ENCODE assay signal across 22 cellular contexts in genomic region chr5:69312459-69313160, GRCh38. TPM values are rescaled to one million over a fixed set of nuclear protein-coding genes. Genes with fewer than 3 reads are reported as not detected.
DNase-seq lines count a peak whose midpoint lies in the region; ATAC-seq, FAIRE-seq and TF ChIP-seq lines count a peak whose summit lies in the region.
"Had no signal": no experiment of that assay in that cellular context is flagged by ENCODE, and none has a peak within 500 bp of the region (broad histone marks: within the 10 kb centered on the region; RNA-seq: fewer than 3 reads in every experiment).

No MANE protein-coding gene starts in this region.

- POLR2A ChIA-PET in activated CD4-positive, alpha-beta T cell treated with anti-CD3 and anti-CD28 coated beads, Interleukin-2, amount 10 ng/mL, durations not matched to agents 7 days and 5 days (lab: Charles Lee): no interaction called here
- POLR2A ChIA-PET in K562 (lab: Yijun Ruan, JAX): interaction anchor here (0.7 to 1.8 kb wide), 4 partner anchors 12 to 41 kb away, joined by 3 to 8 read pairs (median 4); no protein-coding TSS in a partner anchor

- H3K4me3 ChIP-seq in K562: no peak overlapping the region
- H3K4me3 ChIP-seq in spleen: peak overlapping the region in 1 of 8 donors; percentile 0
- H3K4me3 ChIP-seq: SJCRH30 had no signal

- ATAC-seq in K562 (peak; percentile 64), HG03457 (IDR thresholded peaks at IDR 0.05; ENCODE audit: unreplicated experiment) (no peak), HG02642 (IDR thresholded peaks at IDR 0.05; ENCODE audit: poor library complexity, unreplicated experiment) (no peak)
- ATAC-seq: HCT116 had no signal

- peaks cover 12% of the 10 kb centered on the region for H3K9me3 Mint-ChIP-seq in activated CD4-positive, alpha-beta T cell treated with anti-CD3 and anti-CD28 coated beads, Interleukin-2, amount 10 ng/mL, durations not matched to agents 7 days and 5 days
- H3K9me3 Mint-ChIP-seq: CD4-positive, alpha-beta T cell had no signal

- H3K79me2 ChIP-seq in K562 (ENCODE audit: control insufficient read depth, insufficient read depth, low read length): no peaks in the 10 kb centered on the region

- H2AFZ ChIP-seq in K562 (ENCODE audit: low read depth, low read length): no peak overlapping the region

- in situ Hi-C loops in K562 (cut with MboI): no loop called here

- peak overlapping the region; percentile 21; the same call in 1 of the 2 replicates for H3K4me2 ChIP-seq in K562 (ENCODE audit: insufficient read depth, low read length)

- peak overlapping the region; percentile 64 for H3K27ac Mint-ChIP-seq in activated CD4-positive, alpha-beta T cell treated with anti-CD3 and anti-CD28 coated beads, Interleukin-2, amount 10 ng/mL, durations not matched to agents 7 days and 5 days
- H3K27ac Mint-ChIP-seq: B cell; CD4-positive, alpha-beta T cell had no signal

- H3K4me3 Mint-ChIP-seq in activated CD4-positive, alpha-beta T cell treated with anti-CD3 and anti-CD28 coated beads, Interleukin-2, amount 10 ng/mL, durations not matched to agents 7 days and 5 days: no peak overlapping the region
- H3K4me3 Mint-ChIP-seq: B cell; CD4-positive, alpha-beta T cell had no signal

- H3K36me3 ChIP-seq in K562 (ENCODE audit: control insufficient read depth, insufficient read depth, low read length) (peaks cover 25% of the 10 kb centered on the region; the same call in 1 of the 3 replicates), spleen (peaks cover 3 to 85% (median 28%) of the 10 kb centered on the region in 6 donors)
- H3K36me3 ChIP-seq: SJCRH30 had no signal

- TF ChIP-seq RAD21 in K562 (CRISPR knock-in tag; conservative IDR thresholded peaks at IDR 0.05 in 1 of 2, IDR thresholded peaks at IDR 0.05 in 1 of 2): no peak

- H3K4me1 Mint-ChIP-seq in activated CD4-positive, alpha-beta T cell treated with anti-CD3 and anti-CD28 coated beads, Interleukin-2, amount 10 ng/mL, durations not matched to agents 7 days and 5 days: no peaks in the 10 kb centered on the region

- TF ChIP-seq EP300 in K562 (IDR thresholded peaks at IDR 0.05; ENCODE audit: low read length): peak; percentile 20; the same call in 1 of the 2 replicates

- peak; percentile 66 for FAIRE-seq in K562 (lab: Jason Lieb, UNC)

- peak overlapping the region in 1 of 2 experiments; percentile 14; a peak in 1 of 4 replicates for H3K9ac ChIP-seq in K562 (ENCODE audit: insufficient read depth in 1 of 2, low read depth in 2 of 2, low read length in 2 of 2)

- H3K27me3 Mint-ChIP-seq in activated CD4-positive, alpha-beta T cell treated with anti-CD3 and anti-CD28 coated beads, Interleukin-2, amount 10 ng/mL, durations not matched to agents 7 days and 5 days: no peaks in the 10 kb centered on the region
- H3K27me3 Mint-ChIP-seq: B cell; CD4-positive, alpha-beta T cell had no signal

- BruUV-seq in K562 (replicated peaks; lab: Mats Ljungman, UMichigan): no TSS peak

- no peaks in the 10 kb centered on the region for H3K9me1 ChIP-seq in K562 (ENCODE audit: control insufficient read depth, insufficient read depth, low read length)

- H3K27ac ChIP-seq in K562 (ENCODE audit: extremely low read depth, low read depth, low read length) (no peak overlapping the region), spleen (peak overlapping the region in 6 of 8 donors; percentile 22 to 82 (median 50))
- H3K27ac ChIP-seq: SJCRH30 had no signal

- peaks cover 45% of the 10 kb centered on the region for H3K36me3 Mint-ChIP-seq in activated CD4-positive, alpha-beta T cell treated with anti-CD3 and anti-CD28 coated beads, Interleukin-2, amount 10 ng/mL, durations not matched to agents 7 days and 5 days (ENCODE audit: low read depth)

- H3K9me3 ChIP-seq in K562 (replicated peaks; ENCODE audit: control insufficient read depth, insufficient read depth, low read depth, low read length): peaks cover 6% of the 10 kb centered on the region; the same call in 1 of the 2 replicates
- H3K9me3 ChIP-seq in spleen: peaks cover 0 to 9% (median 4%) of the 10 kb centered on the region in 8 donors
- H3K9me3 ChIP-seq: SJCRH30 had no signal

- CTCF ChIA-PET in activated CD4-positive, alpha-beta T cell treated with anti-CD3 and anti-CD28 coated beads, Interleukin-2, amount 10 ng/mL, durations not matched to agents 7 days and 5 days (lab: Charles Lee): interaction anchor here (0.6 to 1.2 kb wide), 3 partner anchors 15 to 85 kb away, joined by 3 to 5 read pairs (median 3); no protein-coding TSS in a partner anchor
- CTCF ChIA-PET in K562 (lab: Yijun Ruan, JAX; ENCODE audit: low intra/inter-chr PET ratio): no interaction called here

- TF ChIP-seq POLR2A in K562 (conservative IDR thresholded peaks at IDR 0.05) (no peak), spleen (IDR thresholded peaks at IDR 0.05) (no peak)

- TF ChIP-seq CTCF in K562 (IDR thresholded peaks at IDR 0.05 in 2 of 3, conservative IDR thresholded peaks at IDR 0.05 in 1 of 3; ENCODE audit: insufficient read depth in 2 of 3, low read depth in 1 of 3, low read length in 3 of 3) (no peak), spleen (IDR thresholded peaks at IDR 0.05 in 8 of 11, conservative IDR thresholded peaks at IDR 0.05 in 3 of 11) (no peak)

- no peaks in the 10 kb centered on the region for H4K20me1 ChIP-seq in K562 (replicated peaks; ENCODE audit: control insufficient read depth, insufficient read depth, low read length)

- H3K4me1 ChIP-seq in K562 (replicated peaks in 1 of 2; ENCODE audit: control insufficient read depth in 2 of 2, insufficient read depth in 2 of 2, low read length in 2 of 2) (peaks cover 9 to 13% of the 10 kb centered on the region in 2 experiments; a peak in 3 of 5 replicates), spleen (peaks cover 0 to 14% (median 0%) of the 10 kb centered on the region in 6 donors)
- H3K4me1 ChIP-seq: Caco-2, SJCRH30 had no signal

- WGBS in K562 (ENCODE audit: insufficient coverage, low coverage, missing lambda C conversion rate): 4% methylated on average over 5 of the region's 5 CpGs
- WGBS in spleen, 5 donors: 46 to 58% (median 55%) methylated on average over 5 of the region's 5 CpGs

- H3K27me3 ChIP-seq in K562 (ENCODE audit: control insufficient read depth in 2 of 2, insufficient read depth in 2 of 2, low read length in 2 of 2) (no peaks in the 10 kb centered on the region), spleen (replicated peaks in 1 of 7) (no peaks in the 10 kb centered on the region)
- H3K27me3 ChIP-seq: SJCRH30 had no signal

- DNase-seq in activated CD4-positive, alpha-beta T cell treated with anti-CD3 and anti-CD28 coated beads, Interleukin-2, amount 10 ng/mL, durations not matched to agents 7 days and 5 days: no peak
- DNase-seq in activated CD4-positive, alpha-beta T cell treated with anti-CD3 and anti-CD28 coated beads, Interleukin-2, amount 50 U/mL, for 48 hours: no peak
- DNase-seq in OCI-M1 (lab: John Stamatoyannopoulos, UW): peak; percentile 22
- DNase-seq in K562 (ENCODE audit: extremely low read depth in 1 of 4, low spot score in 3 of 4): peak in 2 of 4 experiments; percentile 24 to 51
- DNase-seq in spleen: no peak
- DNase-seq in DMS153 (lab: John Stamatoyannopoulos, UW): no peak
- DNase-seq: Caco-2; CD4-positive, alpha-beta T cell; GDM1; GOT3; KG1; NCI-H1048; NCI-H1436; NCI-H1930; NCI-H226; NCI-H524; NCI-H82; SJCRH30 had no signal

- intact Hi-C loops in K562 (cut with micrococcal nuclease) (no loop called here), spleen (cut with DNase I; ENCODE audit: low total_unique reads) (no loop called here)

RNA-seq across cellular contexts. Expression of gene CCDC125, which starts 20.0 kb away (rescaled TPM):
- 1 to 10 TPM; 8.2 to 8.8 TPM for total RNA-seq in activated CD4-positive, alpha-beta T cell treated with anti-CD3 and anti-CD28 coated beads, Interleukin-2, amount 10 ng/mL, durations not matched to agents 7 days and 5 days
- 15.2 and 32.9 TPM in 2 replicates for total RNA-seq in K562 (2011; cell fraction: chromatin; rRNA removed; ENCODE audit: low replicate concordance)
- total RNA-seq in K562 (2011; cell fraction: nucleolus; rRNA removed): 7.9 and 8.3 TPM in 2 replicates
- 13.6 and 23.6 TPM in 2 replicates for total RNA-seq in K562 (2011; cell fraction: nucleoplasm; rRNA removed)
- total RNA-seq in K562 (2014; rRNA removed): 3.1 and 4.7 TPM in 2 replicates
- 11.8 and 13.8 TPM in 2 replicates for total RNA-seq in K562 (2014; rRNA removed; fragmentation: Illumina TruSeq; extraction: Trizol)
- total RNA-seq in K562 (2015; rRNA removed; fragmentation: Illumina TruSeq; extraction: Trizol): 8.6 and 9.8 TPM in 2 replicates
- total RNA-seq in K562 (2021): 7.0 and 7.8 TPM in 2 replicates
- polyA plus RNA-seq in K562 (2011; rRNA removed): 7.0 and 9.2 TPM in 2 replicates
- polyA plus RNA-seq in K562 (2011; cell fraction: cytosol; rRNA removed): 1.6 and 2.6 TPM in 2 replicates
- polyA plus RNA-seq in K562 (2011; cell fraction: nucleus; rRNA removed): 4.3 and 6.1 TPM in 2 replicates
- 6.6 and 8.3 TPM in 2 replicates for polyA plus RNA-seq in K562 (2012)
- 7.8 and 9.3 TPM in 2 replicates for polyA plus RNA-seq in K562 (2014; fragmentation: Illumina TruSeq; extraction: Trizol)
- polyA plus RNA-seq in K562 (2014; fragmentation: Nextera tagmentation; extraction: Ambion mirVana): 1 to 10 TPM; 6.6 to 6.9 TPM
- polyA plus RNA-seq in K562 (2014; rRNA removed): 5.9 and 6.3 TPM in 2 replicates
- 13.6 and 16.0 TPM in 2 replicates for polyA minus RNA-seq in K562 (2011; rRNA and poly(A)+ RNA removed)
- polyA minus RNA-seq in K562 (2011; cell fraction: cytosol; rRNA and poly(A)+ RNA removed): 4.2 and 6.6 TPM in 2 replicates
- 3.1 and 6.0 TPM in 2 replicates for polyA minus RNA-seq in K562 (2011; cell fraction: nucleus; rRNA and poly(A)+ RNA removed)
- 10 to 100 TPM in 5 of 7 donors, 1 to 10 TPM in 2; 9.5 to 18.6 (median 11.0) TPM for total RNA-seq in spleen
- polyA plus RNA-seq in spleen: 1 to 10 TPM; 2.2 to 3.9 (median 2.5) TPM

RNA-seq across cellular contexts. Expression of gene AK6, which starts 56.7 kb away (rescaled TPM):
- total RNA-seq in activated CD4-positive, alpha-beta T cell treated with anti-CD3 and anti-CD28 coated beads, Interleukin-2, amount 10 ng/mL, durations not matched to agents 7 days and 5 days: 10 to 100 TPM; 26.7 to 33.3 TPM
- total RNA-seq in K562 (2011; cell fraction: chromatin; rRNA removed; ENCODE audit: low replicate concordance): 10.6 and 34.7 TPM in 2 replicates
- total RNA-seq in K562 (2011; cell fraction: nucleolus; rRNA removed): 6.2 and 7.0 TPM in 2 replicates
- total RNA-seq in K562 (2011; cell fraction: nucleoplasm; rRNA removed): 16.5 and 19.5 TPM in 2 replicates
- total RNA-seq in K562 (2014; rRNA removed): 84.2 and 107 TPM in 2 replicates
- total RNA-seq in K562 (2014; rRNA removed; fragmentation: Illumina TruSeq; extraction: Trizol): 176 and 197 TPM in 2 replicates
- total RNA-seq in K562 (2015; rRNA removed; fragmentation: Illumina TruSeq; extraction: Trizol): 103 and 110 TPM in 2 replicates
- 84.6 and 93.9 TPM in 2 replicates for total RNA-seq in K562 (2021)
- 95.7 and 151 TPM in 2 replicates for polyA plus RNA-seq in K562 (2011; rRNA removed)
- 9.2 and 23.2 TPM in 2 replicates for polyA plus RNA-seq in K562 (2011; cell fraction: cytosol; rRNA removed)
- polyA plus RNA-seq in K562 (2011; cell fraction: nucleus; rRNA removed): 11.3 and 23.7 TPM in 2 replicates
- 106 and 223 TPM in 2 replicates for polyA plus RNA-seq in K562 (2012)
- 125 and 128 TPM in 2 replicates for polyA plus RNA-seq in K562 (2014; fragmentation: Illumina TruSeq; extraction: Trizol)
- polyA plus RNA-seq in K562 (2014; fragmentation: Nextera tagmentation; extraction: Ambion mirVana): 100 to 1,000 TPM; 613 to 669 TPM
- polyA plus RNA-seq in K562 (2014; rRNA removed): 143 and 173 TPM in 2 replicates
- polyA minus RNA-seq in K562 (2011; rRNA and poly(A)+ RNA removed): 93.0 and 94.2 TPM in 2 replicates
- 19.6 and 30.9 TPM in 2 replicates for polyA minus RNA-seq in K562 (2011; cell fraction: cytosol; rRNA and poly(A)+ RNA removed)
- 7.1 and 15.8 TPM in 2 replicates for polyA minus RNA-seq in K562 (2011; cell fraction: nucleus; rRNA and poly(A)+ RNA removed)
- 10 to 100 TPM; 16.9 to 31.7 (median 24.0) TPM for total RNA-seq in spleen
- 10 to 100 TPM; 28.1 to 39.7 (median 30.6) TPM for polyA plus RNA-seq in spleen

RNA-seq across cellular contexts. Expression of gene TAF9, which starts 56.7 kb away (rescaled TPM):
- total RNA-seq in activated CD4-positive, alpha-beta T cell treated with anti-CD3 and anti-CD28 coated beads, Interleukin-2, amount 10 ng/mL, durations not matched to agents 7 days and 5 days: 10 to 100 TPM; 53.7 to 61.4 TPM
- total RNA-seq in K562 (2011; cell fraction: chromatin; rRNA removed; ENCODE audit: low replicate concordance): 59.1 and 122 TPM in 2 replicates
- total RNA-seq in K562 (2011; cell fraction: nucleolus; rRNA removed): 48.5 and 54.9 TPM in 2 replicates
- total RNA-seq in K562 (2011; cell fraction: nucleoplasm; rRNA removed): 94.4 and 156 TPM in 2 replicates
- 131 and 134 TPM in 2 replicates for total RNA-seq in K562 (2014; rRNA removed)
- 177 and 197 TPM in 2 replicates for total RNA-seq in K562 (2014; rRNA removed; fragmentation: Illumina TruSeq; extraction: Trizol)
- total RNA-seq in K562 (2015; rRNA removed; fragmentation: Illumina TruSeq; extraction: Trizol): 195 and 207 TPM in 2 replicates
- total RNA-seq in K562 (2021): 119 and 124 TPM in 2 replicates
- 248 and 338 TPM in 2 replicates for polyA plus RNA-seq in K562 (2011; rRNA removed)
- polyA plus RNA-seq in K562 (2011; cell fraction: cytosol; rRNA removed): 148 and 207 TPM in 2 replicates
- polyA plus RNA-seq in K562 (2011; cell fraction: nucleus; rRNA removed): 74.9 and 128 TPM in 2 replicates
- polyA plus RNA-seq in K562 (2012): 153 and 163 TPM in 2 replicates
- polyA plus RNA-seq in K562 (2014; fragmentation: Illumina TruSeq; extraction: Trizol): 257 and 310 TPM in 2 replicates
- 100 to 1,000 TPM; 519 to 566 TPM for polyA plus RNA-seq in K562 (2014; fragmentation: Nextera tagmentation; extraction: Ambion mirVana)
- polyA plus RNA-seq in K562 (2014; rRNA removed): 188 and 189 TPM in 2 replicates
- 197 and 219 TPM in 2 replicates for polyA minus RNA-seq in K562 (2011; rRNA and poly(A)+ RNA removed)
- polyA minus RNA-seq in K562 (2011; cell fraction: cytosol; rRNA and poly(A)+ RNA removed): 41.5 and 56.1 TPM in 2 replicates
- 41.3 and 73.9 TPM in 2 replicates for polyA minus RNA-seq in K562 (2011; cell fraction: nucleus; rRNA and poly(A)+ RNA removed)
- 10 to 100 TPM; 33.5 to 38.9 (median 36.2) TPM for total RNA-seq in spleen
- polyA plus RNA-seq in spleen: 10 to 100 TPM; 51.5 to 61.6 (median 60.1) TPM

RNA-seq across cellular contexts. Expression of gene RAD17, which starts 57.0 kb away (rescaled TPM):
- 10 to 100 TPM; 23.6 to 26.8 TPM for total RNA-seq in activated CD4-positive, alpha-beta T cell treated with anti-CD3 and anti-CD28 coated beads, Interleukin-2, amount 10 ng/mL, durations not matched to agents 7 days and 5 days
- total RNA-seq in K562 (2011; cell fraction: chromatin; rRNA removed; ENCODE audit: low replicate concordance): 56.1 and 66.3 TPM in 2 replicates
- total RNA-seq in K562 (2011; cell fraction: nucleolus; rRNA removed): 61.0 and 79.1 TPM in 2 replicates
- total RNA-seq in K562 (2011; cell fraction: nucleoplasm; rRNA removed): 59.5 and 63.1 TPM in 2 replicates
- total RNA-seq in K562 (2014; rRNA removed) (21.1 and 36.7 TPM in 2 replicates), K562 (2014; rRNA removed; fragmentation: Illumina TruSeq; extraction: Trizol) (40.1 and 41.9 TPM in 2 replicates), K562 (2015; rRNA removed; fragmentation: Illumina TruSeq; extraction: Trizol) (33.6 and 40.7 TPM in 2 replicates), K562 (2021) (32.9 and 35.2 TPM in 2 replicates), spleen (10 to 100 TPM; 15.2 to 28.5 (median 21.4) TPM)
- polyA plus RNA-seq in K562 (2011; rRNA removed) (45.2 and 47.2 TPM in 2 replicates), K562 (2014; fragmentation: Illumina TruSeq; extraction: Trizol) (40.9 and 50.1 TPM in 2 replicates), K562 (2014; fragmentation: Nextera tagmentation; extraction: Ambion mirVana) (10 to 100 TPM; 25.6 to 44.4 TPM), K562 (2014; rRNA removed) (35.6 and 39.0 TPM in 2 replicates), spleen (10 to 100 TPM; 13.0 to 16.9 (median 15.2) TPM)
- polyA plus RNA-seq in K562 (2011; cell fraction: cytosol; rRNA removed): 15.7 and 17.9 TPM in 2 replicates
- 44.1 and 52.9 TPM in 2 replicates for polyA plus RNA-seq in K562 (2011; cell fraction: nucleus; rRNA removed)
- 20.4 and 31.9 TPM in 2 replicates for polyA plus RNA-seq in K562 (2012)
- polyA minus RNA-seq in K562 (2011; rRNA and poly(A)+ RNA removed): 35.0 and 43.2 TPM in 2 replicates
- 13.5 and 18.0 TPM in 2 replicates for polyA minus RNA-seq in K562 (2011; cell fraction: cytosol; rRNA and poly(A)+ RNA removed)
- polyA minus RNA-seq in K562 (2011; cell fraction: nucleus; rRNA and poly(A)+ RNA removed): 45.4 and 55.8 TPM in 2 replicates
